Comparison of ENCODE assay signal across 7 cellular contexts in the genomic region with DNA sequence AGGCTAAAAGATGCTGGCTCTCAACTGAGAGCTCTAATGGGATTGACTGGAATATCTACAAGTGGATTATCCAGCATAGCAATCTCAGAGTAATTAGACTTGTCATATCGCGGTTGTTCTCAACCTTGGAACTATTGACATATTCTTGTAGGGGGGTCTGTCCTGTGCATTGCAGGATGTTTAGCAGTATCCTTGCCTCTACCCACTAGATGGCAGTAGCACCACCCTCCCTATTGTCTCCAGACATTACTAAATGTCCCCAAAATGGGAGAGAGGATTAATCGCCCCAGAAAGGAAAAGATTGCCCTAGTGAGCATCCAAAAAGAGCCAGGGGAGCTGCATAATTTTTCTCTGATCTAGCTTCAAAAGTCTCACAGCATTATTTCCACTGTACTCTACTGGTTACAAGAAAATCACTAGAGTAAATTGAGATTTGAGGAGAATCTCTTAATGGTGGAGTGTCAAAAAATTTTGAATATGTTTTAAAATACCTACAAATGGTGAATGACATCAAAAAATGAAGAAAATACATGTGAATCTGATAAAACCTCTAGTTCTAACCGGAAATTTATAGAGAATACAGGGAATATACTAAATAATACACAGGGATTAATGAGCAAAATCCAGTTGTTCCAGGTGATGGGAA.
DNase-seq lines count a peak whose midpoint lies in the region; ATAC-seq and TF ChIP-seq lines count a peak whose summit lies in the region.

No MANE protein-coding gene starts in this region.

- H3K4me1 ChIP-seq in endodermal cell (ENCODE audit: control insufficient read depth, insufficient read depth, low read length) (no peaks in the 10 kb centered on the region), sigmoid colon (no peaks in the 10 kb centered on the region)

- TF ChIP-seq POLR2A in sigmoid colon (IDR thresholded peaks at IDR 0.05), result no peak

- H3K9me3 ChIP-seq in endodermal cell (ENCODE audit: control insufficient read depth, low read length) (no peaks in the 10 kb centered on the region), sigmoid colon (no peaks in the 10 kb centered on the region)

- no peaks in the 10 kb centered on the region for H3K4me1 Mint-ChIP-seq in endodermal cell
- H3K4me1 Mint-ChIP-seq in progenitor cell of endocrine pancreas (ENCODE audit: low read depth), result no peaks in the 10 kb centered on the region

- peak; percentile 50 for DNase-seq in GM03348 (ENCODE audit: low spot score)
- DNase-seq in NOMO-1 treated with DMSO at 0.1 percent for 48 hours (lab: John Stamatoyannopoulos, UW; ENCODE audit: unreplicated experiment), result peak; percentile 5
- DNase-seq in endodermal cell, result peak; percentile 70
- DNase-seq in progenitor cell of endocrine pancreas (ENCODE audit: low spot score, unreplicated experiment), result no peak
- DNase-seq in sigmoid colon, result no peak

- H3K36me3 Mint-ChIP-seq in endodermal cell (ENCODE audit: low read depth) (no peaks in the 10 kb centered on the region), progenitor cell of endocrine pancreas (ENCODE audit: insufficient read depth) (no peaks in the 10 kb centered on the region)

- H3K27me3 ChIP-seq in endodermal cell (ENCODE audit: control insufficient read depth, insufficient read depth, low read length, poor library complexity, severe bottlenecking), result no peaks in the 10 kb centered on the region
- no peaks in the 10 kb centered on the region for H3K27me3 ChIP-seq in sigmoid colon

- peak; percentile 90 for ATAC-seq in GM19351 (IDR thresholded peaks at IDR 0.05; ENCODE audit: unreplicated experiment)
- peak; percentile 76 for ATAC-seq in HG03135 (IDR thresholded peaks at IDR 0.05; ENCODE audit: unreplicated experiment)

- H3K4me3 Mint-ChIP-seq in endodermal cell (no peak overlapping the region), progenitor cell of endocrine pancreas (ENCODE audit: low read depth) (no peak overlapping the region)

- H3K27me3 Mint-ChIP-seq in endodermal cell (ENCODE audit: insufficient read depth) (no peaks in the 10 kb centered on the region), progenitor cell of endocrine pancreas (no peaks in the 10 kb centered on the region)

- intact Hi-C loops in sigmoid colon (cut with DNase I), result loop anchor here (5.0 kb wide), 1 partner anchor 638 kb away; no protein-coding TSS in a partner anchor

- no peak overlapping the region for H3K27ac Mint-ChIP-seq in endodermal cell
- H3K27ac Mint-ChIP-seq in progenitor cell of endocrine pancreas, result no peak overlapping the region

- TF ChIP-seq EP300 in sigmoid colon (IDR thresholded peaks at IDR 0.05), result no peak

- TF ChIP-seq CTCF in endodermal cell (conservative IDR thresholded peaks at IDR 0.05), result peak; percentile 88
- TF ChIP-seq CTCF in progenitor cell of endocrine pancreas (IDR thresholded peaks at IDR 0.05; ENCODE audit: unreplicated experiment), result peak; percentile 65
- peak in 2 of 4 experiments; percentile 5 to 58 for TF ChIP-seq CTCF in sigmoid colon (IDR thresholded peaks at IDR 0.05)

- H3K4me3 ChIP-seq in endodermal cell (ENCODE audit: low read length) (no peak overlapping the region), sigmoid colon (no peak overlapping the region)

- H3K36me3 ChIP-seq in endodermal cell (ENCODE audit: control insufficient read depth, insufficient read depth, low read length), result no peaks in the 10 kb centered on the region
- H3K36me3 ChIP-seq in sigmoid colon, result no peaks in the 10 kb centered on the region

- H3K9me3 Mint-ChIP-seq in endodermal cell (peaks cover 4% of the 10 kb centered on the region), progenitor cell of endocrine pancreas (ENCODE audit: low read depth) (no peaks in the 10 kb centered on the region)

- H3K27ac ChIP-seq in endodermal cell (ENCODE audit: low read depth, low read length) (no peak overlapping the region), sigmoid colon (no peak overlapping the region)

- no peak overlapping the region for H3K9ac ChIP-seq in endodermal cell (ENCODE audit: extremely low read depth, low read length, poor library complexity, severe bottlenecking)

- 72% methylated on average over 4 of the region's 4 CpGs; no CpG with 5 or more reads in 1 of the 2 experiments for WGBS in endodermal cell (ENCODE audit: insufficient coverage in 1 of 2, insufficient read length in 1 of 2), 2 experiments
- 21 to 39% methylated on average over 4 of the region's 4 CpGs for WGBS in sigmoid colon, 2 donors

Comparison
In these comparisons a context has a peak if more than half of its experiments do, and no peak if none do; other contexts are left out.
1. DNase-seq: peak in GM03348 (single experiment), NOMO-1 treated with DMSO at 0.1 percent for 48 hours (single experiment) and endodermal cell (single experiment); none in progenitor cell of endocrine pancreas (single experiment) and sigmoid colon (single experiment).